In genomic region chr1:238951809-238952208, GRCh38 we compare ENCODE assay signal across 8 cellular contexts.
DNase-seq lines count a peak whose midpoint lies in the region; ATAC-seq and TF ChIP-seq lines count a peak whose summit lies in the region.

No MANE protein-coding gene starts in this region.

- H3K4me3 ChIP-seq in upper lobe of right lung: no peak overlapping the region

- peak; percentile 51 for DNase-seq in SIG-M5 treated with dmso at 0.1 percent for 504 hours (lab: John Stamatoyannopoulos, UW; ENCODE audit: unreplicated experiment)
- no peak for DNase-seq in SIG-M5 (lab: John Stamatoyannopoulos, UW)
- peak; percentile 55 for DNase-seq in RPMI7951 (ENCODE audit: low read depth)
- DNase-seq in foreskin melanocyte: peak; percentile 3
- DNase-seq in upper lobe of right lung: no peak
- no peak for DNase-seq in activated T-cell treated with anti-CD3 and anti-CD28 coated beads for 4 hours
- no peak for DNase-seq in NCI-H2171 treated with DMSO at 0.1 percent for 48 hours (lab: John Stamatoyannopoulos, UW)

- no peaks in the 10 kb centered on the region for H3K9me3 ChIP-seq in upper lobe of right lung

- H3K4me1 ChIP-seq in upper lobe of right lung: no peaks in the 10 kb centered on the region

- TF ChIP-seq CTCF in upper lobe of right lung (IDR thresholded peaks at IDR 0.05): peak; percentile 25

- intact Hi-C loops in upper lobe of right lung (cut with DNase I): no loop called here

- H3K27me3 ChIP-seq in upper lobe of right lung: no peaks in the 10 kb centered on the region

- no peaks in the 10 kb centered on the region for H3K36me3 ChIP-seq in upper lobe of right lung

- no peak overlapping the region for H3K27ac ChIP-seq in upper lobe of right lung

- ATAC-seq in upper lobe of right lung (no peak), GM21367 (IDR thresholded peaks at IDR 0.05; ENCODE audit: unreplicated experiment) (no peak)

Comparison
In these comparisons a context has a peak if more than half of its experiments do, and no peak if none do; other contexts are left out.
1. DNase-seq: peak in SIG-M5 treated with dmso at 0.1 percent for 504 hours (single experiment), RPMI7951 (single experiment) and foreskin melanocyte (single experiment); none in SIG-M5 (single experiment), upper lobe of right lung (single experiment), activated T-cell treated with anti-CD3 and anti-CD28 coated beads for 4 hours (single experiment) and NCI-H2171 treated with DMSO at 0.1 percent for 48 hours (single experiment).